In genomic region chr17:1315891-1316403, GRCh38 we compare ENCODE assay signal across 1 cellular context.
TF ChIP-seq lines count a peak whose summit lies in the region.

No MANE protein-coding gene starts in this region.

TF ChIP-seq in HEK293, 187 proteins besides CTCF, POLR2A, EP300 and RAD21 (continued from another document and continues in another):
- no peak for TF ChIP-seq ZNF350 (tag by site-specific recombination; IDR thresholded peaks at IDR 0.05)
- no peak for TF ChIP-seq ZFP41 (tag by site-specific recombination; IDR thresholded peaks at IDR 0.05; ENCODE audit: borderline replicate concordance)
- peak; percentile 94 for TF ChIP-seq HIC1 (tag by site-specific recombination; IDR thresholded peaks at IDR 0.05)
- no peak for TF ChIP-seq ZSCAN18 (tag by site-specific recombination; IDR thresholded peaks at IDR 0.05)
- TF ChIP-seq GLI4 (tag by site-specific recombination; IDR thresholded peaks at IDR 0.05), result no peak
- no peak for TF ChIP-seq ZNF37A (tag by site-specific recombination; IDR thresholded peaks at IDR 0.05)
- no peak for TF ChIP-seq SP2 (tag by site-specific recombination; IDR thresholded peaks at IDR 0.05)
- no peak for TF ChIP-seq ZNF138 (tag by site-specific recombination; IDR thresholded peaks at IDR 0.05; ENCODE audit: borderline replicate concordance)
- no peak for TF ChIP-seq ZNF544 (tag by site-specific recombination; IDR thresholded peaks at IDR 0.05)
- TF ChIP-seq ZSCAN30 (tag by site-specific recombination; IDR thresholded peaks at IDR 0.05), result no peak
- no peak for TF ChIP-seq ZNF585B (tag by site-specific recombination; IDR thresholded peaks at IDR 0.05)
- no peak for TF ChIP-seq ZBTB49 (tag by site-specific recombination; IDR thresholded peaks at IDR 0.05; ENCODE audit: low read depth)
- TF ChIP-seq ZNF335 (tag by site-specific recombination; conservative IDR thresholded peaks at IDR 0.05), result 0 out of 2 replicates have a peak, but pooled peaks have one; percentile 26
- TF ChIP-seq ZNF214 (tag by site-specific recombination; IDR thresholded peaks at IDR 0.05; ENCODE audit: borderline replicate concordance), result no peak
- peak; percentile 86 for TF ChIP-seq FEZF1 (tag by site-specific recombination; IDR thresholded peaks at IDR 0.05)
- TF ChIP-seq OSR2 (tag by site-specific recombination; IDR thresholded peaks at IDR 0.05), result peak; percentile 97
- no peak for TF ChIP-seq ZNF658 (tag by site-specific recombination; IDR thresholded peaks at IDR 0.05)
- TF ChIP-seq ZNF19 (tag by site-specific recombination; IDR thresholded peaks at IDR 0.05; ENCODE audit: low read depth), result no peak
- TF ChIP-seq ZFP37 (tag by site-specific recombination; IDR thresholded peaks at IDR 0.05), result no peak
- no peak for TF ChIP-seq ZNF626 (tag by site-specific recombination; IDR thresholded peaks at IDR 0.05)
- no peak for TF ChIP-seq ZNF157 (tag by site-specific recombination; IDR thresholded peaks at IDR 0.05)
- TF ChIP-seq ZNF777 (tag by site-specific recombination; IDR thresholded peaks at IDR 0.05; ENCODE audit: borderline replicate concordance), result no peak
- no peak for TF ChIP-seq ZNF26 (tag by site-specific recombination; IDR thresholded peaks at IDR 0.05)
- TF ChIP-seq KLF17 (tag by site-specific recombination; IDR thresholded peaks at IDR 0.05), result peak; percentile 54; the same call in 1 of the 2 replicates
- no peak for TF ChIP-seq ZNF707 (tag by site-specific recombination; IDR thresholded peaks at IDR 0.05)
- no peak for TF ChIP-seq ZNF114 (tag by site-specific recombination; IDR thresholded peaks at IDR 0.05)
- TF ChIP-seq ZNF404 (tag by site-specific recombination; IDR thresholded peaks at IDR 0.05), result no peak
- TF ChIP-seq ZNF529 (tag by site-specific recombination; IDR thresholded peaks at IDR 0.05; ENCODE audit: insufficient replicate concordance), result no peak
- TF ChIP-seq ZNF398 (tag by site-specific recombination; IDR thresholded peaks at IDR 0.05), result peak; percentile 92
- no peak for TF ChIP-seq ZNF76 (tag by site-specific recombination; IDR thresholded peaks at IDR 0.05; ENCODE audit: borderline replicate concordance, low read depth)
- no peak for TF ChIP-seq ZNF548 (tag by site-specific recombination; IDR thresholded peaks at IDR 0.05)
- TF ChIP-seq REPIN1 (tag by site-specific recombination; IDR thresholded peaks at IDR 0.05; ENCODE audit: low read depth), result no peak
- peak; percentile 27; the same call in 1 of the 2 replicates for TF ChIP-seq ZNF660 (tag by site-specific recombination; IDR thresholded peaks at IDR 0.05)
- no peak for TF ChIP-seq GFI1B (tag by site-specific recombination; IDR thresholded peaks at IDR 0.05)
- no peak for TF ChIP-seq ZNF664 (tag by site-specific recombination; IDR thresholded peaks at IDR 0.05)
- no peak for TF ChIP-seq ZNF174 (tag by site-specific recombination; IDR thresholded peaks at IDR 0.05)
- TF ChIP-seq KLF7 (tag by site-specific recombination; IDR thresholded peaks at IDR 0.05; ENCODE audit: borderline replicate concordance), result peak; percentile 60; the same call in 1 of the 2 replicates
- TF ChIP-seq ZNF449 (tag by site-specific recombination; IDR thresholded peaks at IDR 0.05), result 0 out of 2 replicates have a peak, but pooled peaks have one; percentile 28
- no peak for TF ChIP-seq ZNF704 (tag by site-specific recombination; IDR thresholded peaks at IDR 0.05)
- TF ChIP-seq ZEB2 (tag by site-specific recombination; IDR thresholded peaks at IDR 0.05), result 0 out of 2 replicates have a peak, but pooled peaks have one; percentile 47
- TF ChIP-seq ZBTB21 (tag by site-specific recombination; IDR thresholded peaks at IDR 0.05), result no peak
- TF ChIP-seq SALL2 (tag by site-specific recombination; IDR thresholded peaks at IDR 0.05; ENCODE audit: borderline replicate concordance), result no peak
- peak; percentile 99 for TF ChIP-seq ZNF423 (tag by site-specific recombination; IDR thresholded peaks at IDR 0.05)
- no peak for TF ChIP-seq ZNF785 (tag by site-specific recombination; IDR thresholded peaks at IDR 0.05)
- no peak for TF ChIP-seq BCL11B (tag by site-specific recombination; IDR thresholded peaks at IDR 0.05; ENCODE audit: low read depth)
- TF ChIP-seq ZNF426 (tag by site-specific recombination; IDR thresholded peaks at IDR 0.05), result no peak
- TF ChIP-seq ZNF239 (tag by site-specific recombination; IDR thresholded peaks at IDR 0.05), result no peak
- no peak for TF ChIP-seq ZNF514 (tag by site-specific recombination; IDR thresholded peaks at IDR 0.05)
- TF ChIP-seq ZNF202 (tag by site-specific recombination; IDR thresholded peaks at IDR 0.05; ENCODE audit: borderline replicate concordance), result no peak
- no peak for TF ChIP-seq ZNF112 (tag by site-specific recombination; IDR thresholded peaks at IDR 0.05)
- TF ChIP-seq GLIS1 (tag by site-specific recombination; IDR thresholded peaks at IDR 0.05), result peak; percentile 100
- no peak for TF ChIP-seq ZNF830 (tag by site-specific recombination; IDR thresholded peaks at IDR 0.05; ENCODE audit: low read depth)
- no peak for TF ChIP-seq ZNF670 (tag by site-specific recombination; IDR thresholded peaks at IDR 0.05; ENCODE audit: low read depth)
- TF ChIP-seq TSHZ1 (tag by site-specific recombination; IDR thresholded peaks at IDR 0.05; ENCODE audit: borderline replicate concordance), result peak; percentile 66; the same call in 1 of the 2 replicates
- no peak for TF ChIP-seq ZNF223 (tag by site-specific recombination; IDR thresholded peaks at IDR 0.05)
- peak; percentile 47; the same call in 1 of the 2 replicates for TF ChIP-seq KLF10 (tag by site-specific recombination; IDR thresholded peaks at IDR 0.05)
